ENCODE assay signal across 25 cellular contexts in genomic region chr1:184647471-184647870, GRCh38.
A peak's percentile ranks its signal among the peaks of the same experiment; 100 is the strongest.
DNase-seq lines count a peak whose midpoint lies in the region; ATAC-seq, FAIRE-seq and TF ChIP-seq lines count a peak whose summit lies in the region.
"Had no signal": no experiment of that assay in that cellular context is flagged by ENCODE, and none has a peak within 500 bp of the region (broad histone marks: within the 10 kb centered on the region; RNA-seq: fewer than 3 reads in every experiment).

No MANE protein-coding gene starts in this region.

- H2BK5ac ChIP-seq in trophoblast cell (ENCODE audit: low read depth, low read length, poor library complexity) = no peak overlapping the region

- H3K4me3 ChIP-seq in mammary epithelial cell (replicated peaks in 1 of 3; ENCODE audit: insufficient read depth in 1 of 3, low read depth in 2 of 3, low read length in 3 of 3) (no peak overlapping the region), foreskin fibroblast (ENCODE audit: low read depth in 1 of 2, low read length in 2 of 2) (no peak overlapping the region), trophoblast cell (ENCODE audit: low read depth, low read length) (peak overlapping the region; percentile 11)
- H3K4me3 ChIP-seq: K562, SJCRH30 had no signal

- H3K4me2 ChIP-seq in mammary epithelial cell (ENCODE audit: insufficient read depth, low read depth, low read length) (no peak overlapping the region), trophoblast cell (ENCODE audit: low read length) (no peak overlapping the region)

- H3K4me1 ChIP-seq in mammary epithelial cell (ENCODE audit: insufficient read depth, low read length) (no peaks in the 10 kb centered on the region), trophoblast cell (ENCODE audit: control insufficient read depth in 1 of 2, insufficient read depth in 2 of 2, low read length in 2 of 2) (peaks cover 0 to 2% of the 10 kb centered on the region in 2 experiments)
- H3K4me1 ChIP-seq: SJCRH30 had no signal

- no peak overlapping the region for H3K14ac ChIP-seq in trophoblast cell (ENCODE audit: low read length)

- no peak overlapping the region for H2AK5ac ChIP-seq in trophoblast cell (ENCODE audit: low read length)

- WGBS in mammary epithelial cell (ENCODE audit: low coverage, missing lambda C conversion rate) = 80% methylated on average over 4 of the region's 4 CpGs
- WGBS in trophoblast cell (ENCODE audit: extremely low coverage, insufficient coverage, insufficient read length) = no CpG with 5 or more reads among the region's 4 CpGs

- H3K9ac ChIP-seq in mammary epithelial cell (ENCODE audit: insufficient read depth, low read length) = no peak overlapping the region
- no peak overlapping the region for H3K9ac ChIP-seq in trophoblast cell (ENCODE audit: low read length)

- no peaks in the 10 kb centered on the region for H3K9me3 ChIP-seq in mammary epithelial cell (replicated peaks; ENCODE audit: insufficient read depth, low read length)
- H3K9me3 ChIP-seq in trophoblast cell (ENCODE audit: insufficient read depth, low read depth, low read length) = no peaks in the 10 kb centered on the region
- H3K9me3 ChIP-seq: SJCRH30 had no signal

- TF ChIP-seq CTCF in MCF 10A (IDR thresholded peaks at IDR 0.05; ENCODE audit: unreplicated experiment) (no peak), mammary epithelial cell (conservative IDR thresholded peaks at IDR 0.05 in 1 of 2, IDR thresholded peaks at IDR 0.05 in 1 of 2; ENCODE audit: extremely low read depth in 1 of 2, insufficient read depth in 1 of 2, low read depth in 1 of 2, low read length in 2 of 2) (no peak), foreskin fibroblast (IDR thresholded peaks at IDR 0.05; ENCODE audit: low read depth, low read length) (no peak), glutamatergic neuron (IDR thresholded peaks at IDR 0.05; ENCODE audit: partially characterized antibody, unreplicated experiment) (no peak)

- no peak overlapping the region for H3K4ac ChIP-seq in trophoblast cell (ENCODE audit: low read depth, low read length)

- no peak for ATAC-seq in HG03378 (IDR thresholded peaks at IDR 0.05; ENCODE audit: unreplicated experiment)
- ATAC-seq: CD8-positive, alpha-beta T cell; K562 had no signal

- H3K27me3 Mint-ChIP-seq in MCF 10A (ENCODE audit: insufficient read depth, unreplicated experiment) (no peaks in the 10 kb centered on the region), glutamatergic neuron (ENCODE audit: unreplicated experiment) (no peaks in the 10 kb centered on the region)

- H3K27me3 ChIP-seq in mammary epithelial cell (ENCODE audit: insufficient read depth, low read length) (no peaks in the 10 kb centered on the region), trophoblast cell (ENCODE audit: insufficient read depth, low read length) (no peaks in the 10 kb centered on the region)
- H3K27me3 ChIP-seq: SJCRH30 had no signal

- DNase-seq in MCF 10A (ENCODE audit: unreplicated experiment) (no peak), mammary epithelial cell (no peak), foreskin fibroblast (peak; percentile 25 to 61), trophoblast cell (no peak), RCC 7860 (ENCODE audit: low spot score) (no peak), glutamatergic neuron (no peak), kidney glomerular epithelial cell (lab: John Stamatoyannopoulos, UW) (no peak)
- DNase-seq: ACHN; AML-193; C1 segment of cervical spinal cord; CD8-positive, alpha-beta T cell; DND-41; NCI-H1092 treated with DMSO at 0.1 percent for 48 hours; NCI-H1436 treated with DMSO at 0.1 percent for 48 hours; NCI-H2029; NCI-H2227 treated with DMSO at 0.1 percent for 48 hours; NCI-H510A; NCI-H748 treated with DMSO at 0.1 percent for 48 hours; NK-92 treated with Interleukin-12 subunit alpha and Interleukin-12 subunit beta, amount 100 ng/mL, for 24 hours; SJCRH30 had no signal

- H3K4me3 Mint-ChIP-seq in MCF 10A (ENCODE audit: unreplicated experiment) (no peak overlapping the region), glutamatergic neuron (ENCODE audit: unreplicated experiment) (no peak overlapping the region)
- H3K4me3 Mint-ChIP-seq: CD8-positive, alpha-beta T cell had no signal

- no peak overlapping the region for H4K12ac ChIP-seq in trophoblast cell (ENCODE audit: low read depth, low read length)

- BruUV-seq in MCF 10A (replicated peaks; lab: Mats Ljungman, UMichigan) = no TSS peak
- BruUV-seq in mammary epithelial cell (replicated peaks; lab: Mats Ljungman, UMichigan) = no TSS peak

- H2BK12ac ChIP-seq in trophoblast cell (ENCODE audit: low read length) = no peak overlapping the region

- in situ Hi-C loops in mammary epithelial cell (cut with MboI; ENCODE audit: low sequenced_read_pairs in 2 of 2) = no loop called here

- H3K79me1 ChIP-seq in trophoblast cell (ENCODE audit: low read length) = no peaks in the 10 kb centered on the region

- no peak overlapping the region for H4K8ac ChIP-seq in trophoblast cell (ENCODE audit: low read depth, low read length)

- H3K36me3 ChIP-seq in mammary epithelial cell (ENCODE audit: insufficient read depth, low read length) = no peaks in the 10 kb centered on the region
- H3K36me3 ChIP-seq in trophoblast cell (ENCODE audit: control insufficient read depth in 1 of 2, insufficient read depth in 2 of 2, low read length in 2 of 2) = no peaks in the 10 kb centered on the region
- H3K36me3 ChIP-seq: SJCRH30 had no signal

- dilution Hi-C loops in mammary epithelial cell (cut with HindIII; ENCODE audit: low sequenced_read_pairs) = no loop called here

- H3K27ac ChIP-seq in mammary epithelial cell (ENCODE audit: insufficient read depth, low read depth, low read length) (no peak overlapping the region), trophoblast cell (ENCODE audit: low read depth, low read length) (no peak overlapping the region)
- H3K27ac ChIP-seq: 22Rv1, SJCRH30 had no signal

- intact Hi-C loops in MCF 10A (cut with micrococcal nuclease) (no loop called here), mammary epithelial cell (cut with micrococcal nuclease) (no loop called here)

- no peak overlapping the region for H3K18ac ChIP-seq in trophoblast cell (ENCODE audit: low read length)

- H3K9me3 Mint-ChIP-seq in MCF 10A (ENCODE audit: unreplicated experiment) (peaks cover 8% of the 10 kb centered on the region), glutamatergic neuron (ENCODE audit: unreplicated experiment) (peaks cover 6% of the 10 kb centered on the region)
- H3K9me3 Mint-ChIP-seq: CD8-positive, alpha-beta T cell had no signal

- no peak overlapping the region for H4K91ac ChIP-seq in trophoblast cell (ENCODE audit: low read depth, low read length)

- H2AFZ ChIP-seq in mammary epithelial cell (ENCODE audit: low read depth, low read length) = no peak overlapping the region
- H2AFZ ChIP-seq in trophoblast cell (ENCODE audit: insufficient read depth, low read length, poor library complexity) = no peak overlapping the region

- POLR2A ChIA-PET in MCF 10A (lab: Yijun Ruan, JAX) = no interaction called here

- CTCF ChIA-PET in MCF 10A (lab: Yijun Ruan, JAX) = interaction anchor here (0.7 kb wide), 1 partner anchor 268 kb away, joined by 3 read pairs; no protein-coding TSS in a partner anchor
- CTCF ChIA-PET in mammary epithelial cell (lab: Charles Lee; ENCODE audit: low non-redundant PET) = no interaction called here

- H3K36me3 Mint-ChIP-seq in MCF 10A (ENCODE audit: insufficient read depth, unreplicated experiment) = no peaks in the 10 kb centered on the region
- H3K36me3 Mint-ChIP-seq in glutamatergic neuron (ENCODE audit: unreplicated experiment) = peaks cover 14% of the 10 kb centered on the region
- H3K36me3 Mint-ChIP-seq: CD8-positive, alpha-beta T cell had no signal

- no peak overlapping the region for H3K23ac ChIP-seq in trophoblast cell (ENCODE audit: low read length)

- H3K4me1 Mint-ChIP-seq in MCF 10A (ENCODE audit: insufficient read depth, unreplicated experiment) (peaks cover 6% of the 10 kb centered on the region), glutamatergic neuron (ENCODE audit: low read depth, unreplicated experiment) (no peaks in the 10 kb centered on the region)

- no peak overlapping the region for H2BK120ac ChIP-seq in trophoblast cell (ENCODE audit: insufficient read depth, low read length, poor library complexity)

- H4K20me1 ChIP-seq in mammary epithelial cell (ENCODE audit: insufficient read depth, low read length) = no peaks in the 10 kb centered on the region

- H3K79me2 ChIP-seq in mammary epithelial cell (ENCODE audit: insufficient read depth, low read length) (no peaks in the 10 kb centered on the region), trophoblast cell (ENCODE audit: control insufficient read depth, insufficient read depth, low read length, poor library complexity) (no peaks in the 10 kb centered on the region)

- H3K27ac Mint-ChIP-seq in MCF 10A (ENCODE audit: low read depth, unreplicated experiment) (peak overlapping the region; percentile 43), glutamatergic neuron (ENCODE audit: unreplicated experiment) (no peak overlapping the region)
- H3K27ac Mint-ChIP-seq: CD8-positive, alpha-beta T cell had no signal

- FAIRE-seq in RCC 7860 (lab: Jason Lieb, UNC) = no peak
- FAIRE-seq: GM18507, H54, K562 had no signal

Comparison
In these comparisons a context has a peak if more than half of its experiments do, and no peak if none do; other contexts are left out.
1. DNase-seq: peak in foreskin fibroblast (2 of 2); none in MCF 10A (single experiment), mammary epithelial cell (single experiment), trophoblast cell (0 of 2), RCC 7860 (single experiment), glutamatergic neuron (single experiment) and kidney glomerular epithelial cell (single experiment).